Comparison of ENCODE assay signal across 1 cellular context in genomic region chr9:4305586-4305985, GRCh38.
TF ChIP-seq lines count a peak whose summit lies in the region.

No MANE protein-coding gene starts in this region.

TF ChIP-seq in GM12878, 131 proteins besides CTCF, POLR2A, EP300 and RAD21:
- no peak for TF ChIP-seq ZNF207 (IDR thresholded peaks at IDR 0.05; ENCODE audit: borderline replicate concordance)
TF ChIP-seq in GM12878: peak in this region for 0.
